ENCODE assay signal across 13 cellular contexts in the genomic region with DNA sequence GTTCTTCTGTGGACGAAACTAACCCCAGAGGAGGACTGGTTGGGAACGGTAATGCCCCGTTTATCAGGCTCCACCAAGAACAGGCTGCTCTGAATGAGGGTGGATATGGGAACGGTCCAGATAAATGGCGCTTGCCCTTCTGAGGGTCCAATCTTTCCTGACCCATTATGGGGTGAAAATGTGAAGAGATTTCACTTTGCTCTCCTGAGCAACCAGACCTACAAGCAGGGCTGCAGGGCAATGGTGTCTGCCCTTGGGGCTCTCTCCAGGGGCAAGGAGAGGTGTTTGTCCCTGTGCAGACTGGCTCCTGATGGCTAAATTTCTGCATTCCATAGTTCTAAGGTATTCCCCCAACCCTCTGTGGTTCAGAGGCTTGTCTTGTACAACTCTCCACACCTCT.
DNase-seq lines count a peak whose midpoint lies in the region; ATAC-seq, FAIRE-seq and TF ChIP-seq lines count a peak whose summit lies in the region.
"Had no signal": no experiment of that assay in that cellular context is flagged by ENCODE, and none has a peak within 500 bp of the region (broad histone marks: within the 10 kb centered on the region; RNA-seq: fewer than 3 reads in every experiment).

No MANE protein-coding gene starts in this region.

- peak overlapping the region; percentile 67 for H3K4me3 Mint-ChIP-seq in activated naive CD8-positive, alpha-beta T cell treated with anti-CD3 and anti-CD28 coated beads, Interleukin-2, amount 50 U/mL, for 24 hours
- no peak overlapping the region for H3K4me3 Mint-ChIP-seq in nephron
- H3K4me3 Mint-ChIP-seq: brain had no signal

- peak overlapping the region; percentile 87 for H3K27ac Mint-ChIP-seq in activated naive CD8-positive, alpha-beta T cell treated with anti-CD3 and anti-CD28 coated beads, Interleukin-2, amount 50 U/mL, for 24 hours
- peak overlapping the region in 2 of 3 experiments; percentile 8 to 40 for H3K27ac Mint-ChIP-seq in nephron

- no peak for FAIRE-seq in D721Med (lab: Jason Lieb, UNC)
- FAIRE-seq: GM12892 had no signal

- peaks cover 6 to 97% (median 85%) of the 10 kb centered on the region in 11 experiments; a peak in 20 of 22 replicates for H4K20me1 ChIP-seq in BLaER1 treated with 17β-estradiol and CSF1 and Interleukin-3, amounts not matched to agents 10 nM and 100 nM

- H3K4me1 Mint-ChIP-seq in activated naive CD8-positive, alpha-beta T cell treated with anti-CD3 and anti-CD28 coated beads, Interleukin-2, amount 50 U/mL, for 24 hours: peaks cover 94% of the 10 kb centered on the region
- peaks cover 21% of the 10 kb centered on the region for H3K4me1 Mint-ChIP-seq in nephron

- H3K4me3 ChIP-seq in BLaER1 treated with 17β-estradiol and CSF1 and Interleukin-3, amounts not matched to agents 10 nM and 100 nM: no peak overlapping the region

- H3K9me3 Mint-ChIP-seq in activated naive CD8-positive, alpha-beta T cell treated with anti-CD3 and anti-CD28 coated beads, Interleukin-2, amount 50 U/mL, for 24 hours: no peaks in the 10 kb centered on the region
- H3K9me3 Mint-ChIP-seq in nephron: no peaks in the 10 kb centered on the region
- H3K9me3 Mint-ChIP-seq: brain had no signal

- H3K9ac ChIP-seq in BLaER1 treated with 17β-estradiol and CSF1 and Interleukin-3, amounts not matched to agents 10 nM and 100 nM: peak overlapping the region in 5 of 11 experiments; percentile 70 to 81 (median 75); a peak in 5 of 22 replicates

- DNase-seq in HK-2 (ENCODE audit: unreplicated experiment): peak; percentile 5
- DNase-seq in activated naive CD8-positive, alpha-beta T cell treated with anti-CD3 and anti-CD28 coated beads, Interleukin-2, amount 50 U/mL, for 24 hours: no peak
- no peak for DNase-seq in D721Med (ENCODE audit: insufficient read length, low spot score)
- no peak for DNase-seq in DMS53 treated with DMSO at 0.1 percent for 48 hours (lab: John Stamatoyannopoulos, UW; ENCODE audit: unreplicated experiment)
- DNase-seq in NCI-H1436 (lab: John Stamatoyannopoulos, UW): no peak
- DNase-seq: COR-L47 had no signal

- peaks cover 64% of the 10 kb centered on the region for H3K36me3 Mint-ChIP-seq in activated naive CD8-positive, alpha-beta T cell treated with anti-CD3 and anti-CD28 coated beads, Interleukin-2, amount 50 U/mL, for 24 hours (ENCODE audit: low read depth)
- peaks cover 26% of the 10 kb centered on the region for H3K36me3 Mint-ChIP-seq in nephron (ENCODE audit: low read depth)

- TF ChIP-seq CTCF in nephron (IDR thresholded peaks at IDR 0.05; ENCODE audit: unreplicated experiment in 3 of 3) (no peak), D721Med (IDR thresholded peaks at IDR 0.05; ENCODE audit: insufficient read depth, missing control alignments) (no peak)

- H3K27me3 Mint-ChIP-seq in activated naive CD8-positive, alpha-beta T cell treated with anti-CD3 and anti-CD28 coated beads, Interleukin-2, amount 50 U/mL, for 24 hours: no peaks in the 10 kb centered on the region
- H3K27me3 Mint-ChIP-seq in nephron (ENCODE audit: low read depth): no peaks in the 10 kb centered on the region

- peak overlapping the region; percentile 89 to 97 (median 93) for H3K4me2 ChIP-seq in BLaER1 treated with 17β-estradiol and CSF1 and Interleukin-3, amounts not matched to agents 10 nM and 100 nM

- peaks cover 91 to 100% (median 100%) of the 10 kb centered on the region in 10 experiments for H3K4me1 ChIP-seq in BLaER1 treated with 17β-estradiol and CSF1 and Interleukin-3, amounts not matched to agents 10 nM and 100 nM

- no peaks in the 10 kb centered on the region for H3K9me3 ChIP-seq in BLaER1 treated with 17β-estradiol and CSF1 and Interleukin-3, amounts not matched to agents 10 nM and 100 nM (replicated peaks in 1 of 11)

- H3K27me3 ChIP-seq in BLaER1 treated with 17β-estradiol and CSF1 and Interleukin-3, amounts not matched to agents 10 nM and 100 nM: no peaks in the 10 kb centered on the region

- H3K36me3 ChIP-seq in BLaER1 treated with 17β-estradiol and CSF1 and Interleukin-3, amounts not matched to agents 10 nM and 100 nM: peaks cover 34 to 68% (median 56%) of the 10 kb centered on the region in 11 experiments

- H3K27ac ChIP-seq in BLaER1 treated with 17β-estradiol and CSF1 and Interleukin-3, amounts not matched to agents 10 nM and 100 nM: peak overlapping the region in 7 of 11 experiments; percentile 84 to 92 (median 87); a peak in 13 of 22 replicates

- ATAC-seq in activated naive CD8-positive, alpha-beta T cell treated with anti-CD3 and anti-CD28 coated beads, Interleukin-2, amount 50 U/mL, for 24 hours: no peak
- no peak for ATAC-seq in GM21825 (IDR thresholded peaks at IDR 0.05; ENCODE audit: unreplicated experiment)
- ATAC-seq: left colon, Right ventricle myocardium inferior had no signal
